ENCODE assay signal across 8 cellular contexts in the genomic region with DNA sequence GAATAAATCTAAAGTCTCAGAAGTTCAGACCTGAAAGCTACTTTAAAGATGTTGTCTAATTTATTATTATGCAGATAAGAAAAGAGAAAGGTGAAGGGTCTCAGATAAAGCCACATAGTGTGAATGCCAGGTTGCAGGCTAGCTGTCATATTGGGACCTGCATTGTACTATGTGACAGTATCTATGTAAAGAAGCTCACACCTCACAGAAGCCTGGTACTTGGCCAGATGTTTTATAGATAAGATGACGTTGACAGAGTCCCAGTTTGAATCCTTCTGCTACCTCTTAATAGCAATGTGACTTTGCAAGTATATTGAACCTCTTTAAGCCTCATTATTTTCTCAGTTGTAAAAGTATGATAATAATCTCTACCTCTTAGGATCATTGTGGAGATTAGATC.
"Had no signal": no experiment of that assay in that cellular context is flagged by ENCODE, and none has a peak within 500 bp of the region (broad histone marks: within the 10 kb centered on the region; RNA-seq: fewer than 3 reads in every experiment).

No MANE protein-coding gene starts in this region.

- FAIRE-seq: H1, H54, HepG2 had no signal

- ATAC-seq: GM23338, HepG2 had no signal

- H2AFZ ChIP-seq: GM23338 had no signal

- H3K4me2 ChIP-seq: GM23338 had no signal

- H3K27ac ChIP-seq: HL-60 had no signal

- DNase-seq: H9, HCEC 1CT, KG1 had no signal

- H3K4me3 ChIP-seq: GM23338 had no signal
